1 cellular context compared by ENCODE assay signal in genomic region chrX:109843963-109844751, GRCh38.
TF ChIP-seq lines count a peak whose summit lies in the region.

No MANE protein-coding gene starts in this region.

TF ChIP-seq in GM12878, 131 proteins besides CTCF, POLR2A, EP300 and RAD21 (continued from another document):
- TF ChIP-seq SKIL (IDR thresholded peaks at IDR 0.05; ENCODE audit: low read depth, poor library complexity, severe bottlenecking): no peak
- TF ChIP-seq DPF2 (IDR thresholded peaks at IDR 0.05): peak; percentile 62; the same call in 1 of the 2 replicates
- TF ChIP-seq TCF3 (IDR thresholded peaks at IDR 0.05; ENCODE audit: borderline replicate concordance, insufficient read depth, low read depth, low read length): no peak
- TF ChIP-seq SMARCA5 (IDR thresholded peaks at IDR 0.05): 0 out of 2 replicates have a peak, but pooled peaks have one; percentile 65
- peak; percentile 89 for TF ChIP-seq NR2F1 (conservative IDR thresholded peaks at IDR 0.05)
- peak; percentile 87 for TF ChIP-seq SPI1 (IDR thresholded peaks at IDR 0.05; ENCODE audit: borderline replicate concordance, insufficient read depth, low read depth, low read length)
- peak; percentile 58 for TF ChIP-seq JUNB (IDR thresholded peaks at IDR 0.05)
- no peak for TF ChIP-seq ASH2L (IDR thresholded peaks at IDR 0.05; ENCODE audit: borderline replicate concordance, low read depth)
- no peak for TF ChIP-seq MEF2B (IDR thresholded peaks at IDR 0.05; ENCODE audit: partially characterized antibody, poor library complexity, severe bottlenecking)
- TF ChIP-seq SIN3A (IDR thresholded peaks at IDR 0.05; ENCODE audit: low read depth, low read length): no peak
- TF ChIP-seq JUND (IDR thresholded peaks at IDR 0.05; ENCODE audit: low read depth, low read length): 0 out of 2 replicates have a peak, but pooled peaks have one; percentile 42
- no peak for TF ChIP-seq KDM1A (IDR thresholded peaks at IDR 0.05; ENCODE audit: borderline replicate concordance)
- peak; percentile 69 for TF ChIP-seq ATF7 (IDR thresholded peaks at IDR 0.05; ENCODE audit: low read depth)
- no peak for TF ChIP-seq RELA (IDR thresholded peaks at IDR 0.05; ENCODE audit: borderline replicate concordance, partially characterized antibody)
- TF ChIP-seq IKZF2 (IDR thresholded peaks at IDR 0.05): peak; percentile 80 to 82
- peak; percentile 75 for TF ChIP-seq IKZF1 (conservative IDR thresholded peaks at IDR 0.05)
- TF ChIP-seq MTA2 (IDR thresholded peaks at IDR 0.05; ENCODE audit: low read depth): peak; percentile 78
- peak; percentile 88 for TF ChIP-seq RELB (IDR thresholded peaks at IDR 0.05; ENCODE audit: low read depth)
- peak; percentile 64 for TF ChIP-seq NR2C1 (IDR thresholded peaks at IDR 0.05)
- TF ChIP-seq PKNOX1 (IDR thresholded peaks at IDR 0.05): peak; percentile 88
- TF ChIP-seq BHLHE40 (IDR thresholded peaks at IDR 0.05; ENCODE audit: borderline replicate concordance in 1 of 2, low read depth in 2 of 2, low read length in 1 of 2): peak in 1 of 2 experiments; percentile 23; a peak in 1 of 4 replicates
- peak; percentile 27 for TF ChIP-seq PBX3 (IDR thresholded peaks at IDR 0.05; ENCODE audit: insufficient replicate concordance, low read depth, low read length)
- TF ChIP-seq ATF2 (IDR thresholded peaks at IDR 0.05; ENCODE audit: low read length): 0 out of 2 replicates have a peak, but pooled peaks have one; percentile 23
- no peak for TF ChIP-seq FOXK2 (IDR thresholded peaks at IDR 0.05)
- 0 out of 2 replicates have a peak, but pooled peaks have one; percentile 17 for TF ChIP-seq CREM (IDR thresholded peaks at IDR 0.05; ENCODE audit: low read depth)
- TF ChIP-seq ZNF687 (IDR thresholded peaks at IDR 0.05): 0 out of 2 replicates have a peak, but pooled peaks have one; percentile 26
- TF ChIP-seq FOS (IDR thresholded peaks at IDR 0.05; ENCODE audit: borderline replicate concordance, extremely low read depth, insufficient read length): no peak
- 0 out of 4 replicates have a peak, but pooled peaks of 1 of the 2 experiments have one; percentile 28 for TF ChIP-seq ETV6 (conservative IDR thresholded peaks at IDR 0.05 in 1 of 2, IDR thresholded peaks at IDR 0.05 in 1 of 2; ENCODE audit: borderline replicate concordance in 1 of 2, low read depth in 1 of 2)
- no peak for TF ChIP-seq E2F8 (IDR thresholded peaks at IDR 0.05; ENCODE audit: low read depth, partially characterized antibody)
